9 cellular contexts compared by ENCODE assay signal in the genomic region with DNA sequence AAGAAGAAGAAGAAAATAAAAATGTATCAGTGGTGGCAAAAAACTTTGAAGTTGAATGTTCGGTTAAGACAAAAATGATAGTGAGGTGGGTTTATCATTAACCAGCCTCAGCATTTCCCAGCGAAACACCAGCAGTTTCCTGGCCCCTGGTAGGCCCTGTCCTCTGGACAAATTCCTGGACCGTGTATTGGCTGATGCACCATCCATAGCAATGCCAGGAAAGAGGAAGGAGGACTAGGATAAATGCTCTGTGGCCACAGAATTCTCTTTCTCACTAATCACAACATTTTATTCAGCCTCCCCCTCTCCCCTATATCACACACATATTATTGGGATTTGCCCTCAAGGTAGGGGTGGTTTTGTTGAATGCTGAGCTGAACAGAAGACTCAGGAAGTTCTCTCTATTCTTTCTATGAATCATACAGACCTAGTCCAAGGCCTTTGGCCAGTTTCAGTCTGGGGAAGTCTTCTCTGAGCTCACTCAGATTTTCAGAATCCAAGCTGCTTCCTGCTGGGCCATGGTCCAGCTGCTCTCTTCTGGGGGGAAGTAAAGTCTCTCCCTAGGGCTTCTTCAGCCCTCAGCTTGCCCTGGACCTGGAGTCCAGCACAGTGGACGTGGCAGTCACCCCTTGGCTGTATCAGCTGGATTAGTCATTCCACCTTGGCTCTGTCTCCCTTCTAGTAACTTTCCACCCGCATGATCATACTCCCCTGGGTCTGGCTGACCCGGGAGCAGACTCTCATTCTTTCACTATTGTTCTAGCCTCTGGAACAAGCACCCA. TPM values are rescaled to one million over a fixed set of nuclear protein-coding genes. Genes with fewer than 3 reads are reported as not detected.
DNase-seq lines count a peak whose midpoint lies in the region; ATAC-seq and TF ChIP-seq lines count a peak whose summit lies in the region.
"Had no signal": no experiment of that assay in that cellular context is flagged by ENCODE, and none has a peak within 500 bp of the region (broad histone marks: within the 10 kb centered on the region; RNA-seq: fewer than 3 reads in every experiment).

No MANE protein-coding gene starts in this region.

- H3K9ac ChIP-seq in BLaER1 (peak overlapping the region; percentile 52; the same call in 1 of the 2 replicates), parathyroid adenoma (no peak overlapping the region)

- no peak overlapping the region for H3K27ac Mint-ChIP-seq in activated T-cell treated with anti-CD3 and anti-CD28 coated beads, Interleukin-2, amount 50 U/mL, for 72 hours

- H3K4me1 ChIP-seq in BLaER1 (peaks cover 57% of the 10 kb centered on the region), SJSA1 (replicated peaks) (peaks cover 14% of the 10 kb centered on the region), foreskin keratinocyte (peaks cover 13% of the 10 kb centered on the region), parathyroid adenoma (peaks cover 44% of the 10 kb centered on the region)

- H3K4me2 ChIP-seq in BLaER1 = peak overlapping the region; percentile 52
- peak overlapping the region; percentile 49 for H3K4me2 ChIP-seq in parathyroid adenoma (ENCODE audit: low read length)

- ATAC-seq in foreskin keratinocyte (peak; percentile 66), HG02973 (IDR thresholded peaks at IDR 0.05; ENCODE audit: unreplicated experiment) (no peak)
- no peak for ATAC-seq in activated T-cell treated with anti-CD3 and anti-CD28 coated beads, Interleukin-2, amount 50 U/mL, for 72 hours (replicated peaks in 1 of 2)

- H3K4me1 Mint-ChIP-seq in activated T-cell treated with anti-CD3 and anti-CD28 coated beads, Interleukin-2, amount 50 U/mL, for 72 hours (ENCODE audit: low read depth) = peaks cover 18% of the 10 kb centered on the region

- H3K9me3 ChIP-seq in BLaER1 (no peaks in the 10 kb centered on the region), SJSA1 (replicated peaks) (no peaks in the 10 kb centered on the region), parathyroid adenoma (ENCODE audit: control insufficient read depth, low read length) (no peaks in the 10 kb centered on the region)

- H3K4me3 ChIP-seq in BLaER1 (no peak overlapping the region), SJSA1 (no peak overlapping the region), parathyroid adenoma (ENCODE audit: low read depth, low read length) (peak overlapping the region; percentile 6)

- DNase-seq in SJSA1 (ENCODE audit: low read depth in 1 of 2, low spot score in 2 of 2) = peak; percentile 71 to 78
- peak; percentile 71 to 92 for DNase-seq in foreskin keratinocyte
- no peak for DNase-seq in NCI-H524 treated with DMSO at 0.1 percent for 48 hours (lab: John Stamatoyannopoulos, UW)
- no peak for DNase-seq in iPS-NIHi11 (ENCODE audit: low spot score)
- DNase-seq in activated T-cell treated with anti-CD3 and anti-CD28 coated beads, Interleukin-2, amount 50 U/mL, for 72 hours = no peak

- no peak overlapping the region for H3K4me3 Mint-ChIP-seq in activated T-cell treated with anti-CD3 and anti-CD28 coated beads, Interleukin-2, amount 50 U/mL, for 72 hours

- H3K27me3 Mint-ChIP-seq in activated T-cell treated with anti-CD3 and anti-CD28 coated beads, Interleukin-2, amount 50 U/mL, for 72 hours (ENCODE audit: low read depth) = no peaks in the 10 kb centered on the region

- H3K27me3 ChIP-seq in BLaER1 (no peaks in the 10 kb centered on the region), SJSA1 (replicated peaks) (no peaks in the 10 kb centered on the region), foreskin keratinocyte (no peaks in the 10 kb centered on the region), parathyroid adenoma (ENCODE audit: control insufficient read depth, insufficient read depth, low read length) (no peaks in the 10 kb centered on the region)

- H3K9me3 Mint-ChIP-seq in activated T-cell treated with anti-CD3 and anti-CD28 coated beads, Interleukin-2, amount 50 U/mL, for 72 hours = no peaks in the 10 kb centered on the region

- TF ChIP-seq CTCF in foreskin keratinocyte (conservative IDR thresholded peaks at IDR 0.05) (no peak), parathyroid adenoma (IDR thresholded peaks at IDR 0.05) (no peak)

- no peaks in the 10 kb centered on the region for H4K20me1 ChIP-seq in BLaER1

- peak overlapping the region; percentile 62; the same call in 1 of the 2 replicates for H3K27ac ChIP-seq in BLaER1
- H3K27ac ChIP-seq in SJSA1 = peak overlapping the region; percentile 76
- peak overlapping the region; percentile 54 for H3K27ac ChIP-seq in foreskin keratinocyte
- H3K27ac ChIP-seq in parathyroid adenoma = peak overlapping the region; percentile 85

- peak overlapping the region; percentile 19 for H2AFZ ChIP-seq in parathyroid adenoma

- H3K36me3 ChIP-seq in BLaER1 = no peaks in the 10 kb centered on the region
- H3K36me3 ChIP-seq in SJSA1 = no peaks in the 10 kb centered on the region
- H3K36me3 ChIP-seq in parathyroid adenoma (ENCODE audit: control insufficient read depth, insufficient read depth, low read length) = no peaks in the 10 kb centered on the region

- no peaks in the 10 kb centered on the region for H3K36me3 Mint-ChIP-seq in activated T-cell treated with anti-CD3 and anti-CD28 coated beads, Interleukin-2, amount 50 U/mL, for 72 hours (ENCODE audit: insufficient read depth in 2 of 2)

- H3K79me2 ChIP-seq in parathyroid adenoma = no peaks in the 10 kb centered on the region

RNA-seq across cellular contexts. Expression of gene SLC28A1, which starts 27.6 kb away (rescaled TPM):
- total RNA-seq in SJSA1 (2014; rRNA removed; shearing (Covaris generic)) = not detected in 2 replicates
- not detected in 2 replicates for total RNA-seq in foreskin keratinocyte
- polyA plus RNA-seq in foreskin keratinocyte = not detected in 2 replicates
- total RNA-seq in activated T-cell treated with anti-CD3 and anti-CD28 coated beads, Interleukin-2, amount 50 U/mL, for 72 hours = not detected
- total RNA-seq: T-helper 2 cell treated with Interferon-gamma antibody and Interleukin-4, amounts not matched to agents 100 ng/mL and 5 ng/mL, for 36 hours had no signal

Comparison
In these comparisons a context has a peak if more than half of its experiments do, and no peak if none do; other contexts are left out.
1. DNase-seq: peak in SJSA1 (2 of 2) and foreskin keratinocyte (2 of 2); none in NCI-H524 treated with DMSO at 0.1 percent for 48 hours (single experiment), iPS-NIHi11 (single experiment) and activated T-cell treated with anti-CD3 and anti-CD28 coated beads, Interleukin-2, amount 50 U/mL, for 72 hours (0 of 2).
2. Peak in every context shown above with its lines, with median percentiles within 50 percentile points of each other: H3K27ac ChIP-seq.